In the genomic region with DNA sequence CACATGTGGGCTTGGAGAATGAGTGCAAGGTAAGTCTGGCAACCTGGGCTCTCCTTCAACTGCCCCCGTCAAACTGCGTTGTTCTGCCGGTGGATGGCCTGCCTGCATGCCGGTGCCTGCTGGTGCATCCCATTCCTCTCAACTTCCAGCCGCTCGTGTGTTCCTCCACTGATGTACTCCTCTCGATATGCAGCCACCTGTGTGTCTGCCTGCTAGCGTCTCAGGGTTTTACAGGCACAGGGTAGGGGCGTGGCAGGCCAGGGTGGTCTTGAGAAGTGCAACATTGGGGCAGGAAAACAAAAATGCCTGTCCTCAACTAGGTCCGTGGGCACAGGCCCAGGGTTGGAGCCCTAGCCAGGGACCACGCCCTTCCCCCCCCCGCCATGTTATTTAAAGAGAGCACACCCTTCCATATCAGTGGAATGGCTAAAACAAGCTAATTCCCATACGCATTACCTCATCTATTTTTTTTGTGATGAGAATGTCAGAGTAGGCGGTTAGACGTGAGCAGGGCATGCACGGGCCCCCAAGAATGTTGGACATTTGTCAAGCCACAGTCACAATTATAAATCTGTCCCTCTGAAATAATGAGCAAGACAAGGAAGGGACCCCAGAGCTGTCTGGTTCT, we compare ENCODE assay signal across 17 cellular contexts. TPM values are rescaled to one million over a fixed set of nuclear protein-coding genes. Genes with fewer than 3 reads are reported as not detected.
DNase-seq lines count a peak whose midpoint lies in the region; ATAC-seq, FAIRE-seq and TF ChIP-seq lines count a peak whose summit lies in the region.
"Had no signal": no experiment of that assay in that cellular context is flagged by ENCODE, and none has a peak within 500 bp of the region (broad histone marks: within the 10 kb centered on the region; RNA-seq: fewer than 3 reads in every experiment).

No MANE protein-coding gene starts in this region.

- no peak for ATAC-seq in activated CD8-positive, alpha-beta memory T cell treated with anti-CD3 and anti-CD28 coated beads, Interleukin-2, amount 10 ng/mL, durations not matched to agents 7 days and 5 days
- no peak for ATAC-seq in effector memory CD8-positive, alpha-beta T cell (replicated peaks)
- no peak for ATAC-seq in HG02623 (IDR thresholded peaks at IDR 0.05; ENCODE audit: unreplicated experiment)
- ATAC-seq: GM12878 had no signal

- CTCF ChIA-PET in activated CD8-positive, alpha-beta memory T cell treated with anti-CD3 and anti-CD28 coated beads, Interleukin-2, amount 10 ng/mL, durations not matched to agents 7 days and 5 days (lab: Charles Lee), result interaction anchor here (0.7 to 9.9 kb wide), 4 partner anchors 34 to 92 kb away, joined by 3 to 115 read pairs (median 6); partner anchors contain the start of gene SERPINB6

- H3K9me3 ChIP-seq in KOPT-K1 (ENCODE audit: insufficient read depth, low read length, poor library complexity, severe bottlenecking), result peaks cover 13% of the 10 kb centered on the region
- H3K9me3 ChIP-seq: esophagus muscularis mucosa, MG63 had no signal

- peak overlapping the region; percentile 94 for H3K27ac Mint-ChIP-seq in activated CD8-positive, alpha-beta memory T cell treated with anti-CD3 and anti-CD28 coated beads, Interleukin-2, amount 10 ng/mL, durations not matched to agents 7 days and 5 days
- H3K27ac Mint-ChIP-seq in effector memory CD8-positive, alpha-beta T cell, result peak overlapping the region; percentile 25 to 55
- peak overlapping the region; percentile 7 for H3K27ac Mint-ChIP-seq in progenitor cell of endocrine pancreas

- H3K4me3 Mint-ChIP-seq in activated CD8-positive, alpha-beta memory T cell treated with anti-CD3 and anti-CD28 coated beads, Interleukin-2, amount 10 ng/mL, durations not matched to agents 7 days and 5 days, result no peak overlapping the region
- H3K4me3 Mint-ChIP-seq in effector memory CD8-positive, alpha-beta T cell, result no peak overlapping the region
- H3K4me3 Mint-ChIP-seq in progenitor cell of endocrine pancreas (ENCODE audit: low read depth), result no peak overlapping the region

- H3K36me3 Mint-ChIP-seq in activated CD8-positive, alpha-beta memory T cell treated with anti-CD3 and anti-CD28 coated beads, Interleukin-2, amount 10 ng/mL, durations not matched to agents 7 days and 5 days, result peaks cover 43% of the 10 kb centered on the region
- peaks cover 12% of the 10 kb centered on the region for H3K36me3 Mint-ChIP-seq in effector memory CD8-positive, alpha-beta T cell (ENCODE audit: insufficient read depth)
- H3K36me3 Mint-ChIP-seq in progenitor cell of endocrine pancreas (ENCODE audit: insufficient read depth), result no peaks in the 10 kb centered on the region

- no peaks in the 10 kb centered on the region for H3K36me3 ChIP-seq in KOPT-K1 (ENCODE audit: insufficient read depth, low read length)
- H3K36me3 ChIP-seq: esophagus muscularis mucosa, MG63 had no signal

- peak; percentile 39 for DNase-seq in activated CD8-positive, alpha-beta memory T cell treated with anti-CD3 and anti-CD28 coated beads, Interleukin-2, amount 10 ng/mL, durations not matched to agents 7 days and 5 days
- DNase-seq in activated CD8-positive, alpha-beta memory T cell treated with anti-CD3 and anti-CD28 coated beads, Interleukin-2, amount 50 U/mL, for 4 hours, result no peak
- DNase-seq in effector memory CD8-positive, alpha-beta T cell, result no peak
- no peak for DNase-seq in progenitor cell of endocrine pancreas (ENCODE audit: low spot score, unreplicated experiment)
- no peak for DNase-seq in GOT3 (lab: John Stamatoyannopoulos, UW)
- DNase-seq in RCC 7860 (ENCODE audit: low spot score), result no peak
- DNase-seq: cortex of kidney, MG63, midbrain, NCI-H524 treated with DMSO at 0.1 percent for 48 hours, occipital lobe had no signal

- H3K4me1 Mint-ChIP-seq in activated CD8-positive, alpha-beta memory T cell treated with anti-CD3 and anti-CD28 coated beads, Interleukin-2, amount 10 ng/mL, durations not matched to agents 7 days and 5 days, result peaks cover 52% of the 10 kb centered on the region
- H3K4me1 Mint-ChIP-seq in effector memory CD8-positive, alpha-beta T cell (ENCODE audit: low read depth in 2 of 2), result peaks cover 16 to 42% of the 10 kb centered on the region in 2 donors
- peaks cover 14% of the 10 kb centered on the region for H3K4me1 Mint-ChIP-seq in progenitor cell of endocrine pancreas (ENCODE audit: low read depth)

- peaks cover 12% of the 10 kb centered on the region for H3K9me3 Mint-ChIP-seq in activated CD8-positive, alpha-beta memory T cell treated with anti-CD3 and anti-CD28 coated beads, Interleukin-2, amount 10 ng/mL, durations not matched to agents 7 days and 5 days (ENCODE audit: low read depth)
- H3K9me3 Mint-ChIP-seq in effector memory CD8-positive, alpha-beta T cell, result no peaks in the 10 kb centered on the region
- peaks cover 10% of the 10 kb centered on the region for H3K9me3 Mint-ChIP-seq in progenitor cell of endocrine pancreas (ENCODE audit: low read depth)

- peak overlapping the region; percentile 56 for H3K27ac ChIP-seq in KOPT-K1 (ENCODE audit: low read depth, low read length, poor library complexity, severe bottlenecking)
- H3K27ac ChIP-seq: esophagus muscularis mucosa had no signal

- peaks cover 14% of the 10 kb centered on the region for H3K27me3 Mint-ChIP-seq in activated CD8-positive, alpha-beta memory T cell treated with anti-CD3 and anti-CD28 coated beads, Interleukin-2, amount 10 ng/mL, durations not matched to agents 7 days and 5 days
- H3K27me3 Mint-ChIP-seq in effector memory CD8-positive, alpha-beta T cell, result no peaks in the 10 kb centered on the region
- H3K27me3 Mint-ChIP-seq in progenitor cell of endocrine pancreas, result no peaks in the 10 kb centered on the region

- FAIRE-seq in RCC 7860 (lab: Jason Lieb, UNC), result no peak
- FAIRE-seq: GM12878, H54, HTR-8/SVneo had no signal

- TF ChIP-seq CTCF in progenitor cell of endocrine pancreas (IDR thresholded peaks at IDR 0.05; ENCODE audit: unreplicated experiment), result no peak

RNA-seq across cellular contexts. Expression of gene SERPINB6, which starts 33.2 kb away (rescaled TPM):
- 10 to 100 TPM; 55.2 to 56.0 TPM for total RNA-seq in activated CD8-positive, alpha-beta memory T cell treated with anti-CD3 and anti-CD28 coated beads, Interleukin-2, amount 10 ng/mL, durations not matched to agents 7 days and 5 days
- 220 and 226 TPM in 2 replicates for total RNA-seq in progenitor cell of endocrine pancreas

RNA-seq across cellular contexts. Expression of gene SERPINB9, which starts 35.0 kb away (rescaled TPM):
- 10 to 100 TPM; 56.0 to 94.9 TPM for total RNA-seq in activated CD8-positive, alpha-beta memory T cell treated with anti-CD3 and anti-CD28 coated beads, Interleukin-2, amount 10 ng/mL, durations not matched to agents 7 days and 5 days
- total RNA-seq in progenitor cell of endocrine pancreas, result 6.5 and 7.6 TPM in 2 replicates

Comparison
In these comparisons a context has a peak if more than half of its experiments do, and no peak if none do; other contexts are left out.
1. H3K27ac Mint-ChIP-seq: peak in every context shown above with its lines; median percentile 94 in activated CD8-positive, alpha-beta memory T cell treated with anti-CD3 and anti-CD28 coated beads, Interleukin-2, amount 10 ng/mL, durations not matched to agents 7 days and 5 days; 40 in effector memory CD8-positive, alpha-beta T cell; 7 in progenitor cell of endocrine pancreas.